Comparison of ENCODE assay signal across 6 cellular contexts in the genomic region with DNA sequence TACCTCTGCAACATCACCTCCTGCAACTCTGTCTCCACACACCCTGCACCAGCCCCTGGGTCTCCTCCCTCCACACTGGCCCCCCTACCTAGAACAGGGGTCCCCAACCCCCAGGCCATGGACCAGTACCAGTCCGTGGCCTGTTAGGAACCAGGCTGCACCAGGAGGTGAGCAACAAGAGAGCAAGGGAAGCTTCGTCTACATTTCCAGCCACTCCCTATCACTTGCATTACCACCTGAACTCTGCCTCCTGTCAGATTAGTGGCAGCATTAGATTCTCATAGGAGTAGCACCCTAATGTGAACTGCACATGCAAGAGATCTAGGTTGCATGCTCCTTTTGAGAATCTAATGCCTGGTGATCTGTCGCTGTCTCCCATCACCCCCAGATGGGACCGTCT.
"Had no signal": no experiment of that assay in that cellular context is flagged by ENCODE, and none has a peak within 500 bp of the region (broad histone marks: within the 10 kb centered on the region; RNA-seq: fewer than 3 reads in every experiment).

No MANE protein-coding gene starts in this region.

- H3K9me3 Mint-ChIP-seq: IgD-negative memory B cell had no signal

- H3K36me3 Mint-ChIP-seq: IgD-negative memory B cell had no signal

- DNase-seq: IMR-90, KBM-7 had no signal

- H3K27ac ChIP-seq: HL-60 had no signal

- H3K4me1 Mint-ChIP-seq: IgD-negative memory B cell had no signal

- H3K4me3 ChIP-seq: K562 had no signal

- H3K27ac Mint-ChIP-seq: IgD-negative memory B cell had no signal

- H3K4me3 Mint-ChIP-seq: IgD-negative memory B cell had no signal

- ATAC-seq: HepG2, K562 had no signal
